ENCODE assay signal across 8 cellular contexts in genomic region chr17:80261159-80261894, GRCh38. TPM values are rescaled to one million over a fixed set of nuclear protein-coding genes. Genes with fewer than 3 reads are reported as not detected.
DNase-seq lines count a peak whose midpoint lies in the region; ATAC-seq and TF ChIP-seq lines count a peak whose summit lies in the region.

No MANE protein-coding gene starts in this region.

- in situ Hi-C loops in Panc1 (cut with HindIII; ENCODE audit: low pct_unique_long_range_greater_than_20kb, low sequenced_read_pairs), result no loop called here

- TF ChIP-seq CTCF in HFFc6 (IDR thresholded peaks at IDR 0.05) (no peak), Panc1 (IDR thresholded peaks at IDR 0.05) (no peak), gastroesophageal sphincter (IDR thresholded peaks at IDR 0.05) (no peak), neutrophil (IDR thresholded peaks at IDR 0.05) (no peak), uterus (IDR thresholded peaks at IDR 0.05) (no peak)

- peaks cover 7% of the 10 kb centered on the region for H3K27me3 Mint-ChIP-seq in HFFc6 (ENCODE audit: insufficient read depth)

- peak overlapping the region; percentile 94 to 100 (median 100) for H3K4me2 ChIP-seq in BLaER1 treated with 17β-estradiol and CSF1 and Interleukin-3, amounts not matched to agents 10 nM and 100 nM

- H3K9me3 ChIP-seq in BLaER1 treated with 17β-estradiol and CSF1 and Interleukin-3, amounts not matched to agents 10 nM and 100 nM (replicated peaks in 1 of 11), result no peaks in the 10 kb centered on the region
- no peaks in the 10 kb centered on the region for H3K9me3 ChIP-seq in Panc1 (ENCODE audit: control insufficient read depth, insufficient read depth, low read depth, low read length)
- H3K9me3 ChIP-seq in gastroesophageal sphincter, result no peaks in the 10 kb centered on the region
- no peaks in the 10 kb centered on the region for H3K9me3 ChIP-seq in neutrophil
- no peaks in the 10 kb centered on the region for H3K9me3 ChIP-seq in uterus

- H3K27ac Mint-ChIP-seq in HFFc6, result peak overlapping the region; percentile 86

- no peak for TF ChIP-seq POLR2A in gastroesophageal sphincter (IDR thresholded peaks at IDR 0.05)
- no peak for TF ChIP-seq POLR2A in uterus (IDR thresholded peaks at IDR 0.05)

- peaks cover 6 to 18% (median 11%) of the 10 kb centered on the region in 11 experiments; a peak in 19 of 22 replicates for H3K36me3 ChIP-seq in BLaER1 treated with 17β-estradiol and CSF1 and Interleukin-3, amounts not matched to agents 10 nM and 100 nM
- no peaks in the 10 kb centered on the region; the same call in none of the 2 replicates for H3K36me3 ChIP-seq in Panc1 (ENCODE audit: control insufficient read depth, insufficient read depth, low read length)
- peaks cover 0 to 25% of the 10 kb centered on the region in 2 donors for H3K36me3 ChIP-seq in gastroesophageal sphincter
- H3K36me3 ChIP-seq in neutrophil, result peaks cover 18% of the 10 kb centered on the region
- H3K36me3 ChIP-seq in uterus, result no peaks in the 10 kb centered on the region

- H3K9ac ChIP-seq in BLaER1 treated with 17β-estradiol and CSF1 and Interleukin-3, amounts not matched to agents 10 nM and 100 nM, result peak overlapping the region; percentile 87 to 97 (median 93)

- peaks cover 28% of the 10 kb centered on the region for H3K4me1 Mint-ChIP-seq in HFFc6 (ENCODE audit: low read depth)

- DNase-seq in HFFc6, result peak; percentile 53
- DNase-seq in Panc1 (ENCODE audit: low read depth, low spot score), result no peak
- DNase-seq in activated naive CD4-positive, alpha-beta T cell treated with Interleukin-2 at 50 U/mL for 16 hours, result peak; percentile 65
- DNase-seq in uterus, result peak; percentile 53 to 59

- H3K4me1 ChIP-seq in BLaER1 treated with 17β-estradiol and CSF1 and Interleukin-3, amounts not matched to agents 10 nM and 100 nM, result peaks cover 70 to 81% (median 76%) of the 10 kb centered on the region in 10 experiments
- H3K4me1 ChIP-seq in Panc1 (ENCODE audit: control insufficient read depth, insufficient read depth, low read length) (peaks cover 54% of the 10 kb centered on the region), gastroesophageal sphincter (peaks cover 2 to 55% (median 26%) of the 10 kb centered on the region in 3 donors), neutrophil (ENCODE audit: control insufficient read depth in 1 of 2, insufficient read depth in 1 of 2, low read depth in 1 of 2, low read length in 1 of 2) (peaks cover 45 to 49% of the 10 kb centered on the region in 2 experiments), uterus (peaks cover 0 to 10% of the 10 kb centered on the region in 2 donors)

- TF ChIP-seq EP300 in gastroesophageal sphincter (IDR thresholded peaks at IDR 0.05), result no peak

- H4K20me1 ChIP-seq in BLaER1 treated with 17β-estradiol and CSF1 and Interleukin-3, amounts not matched to agents 10 nM and 100 nM, result peaks cover 0 to 43% (median 13%) of the 10 kb centered on the region in 11 experiments; a peak in 15 of 22 replicates

- peak overlapping the region; percentile 88 for H3K4me3 Mint-ChIP-seq in HFFc6

- peaks cover 7% of the 10 kb centered on the region for H3K36me3 Mint-ChIP-seq in HFFc6 (ENCODE audit: low read depth)

- peak overlapping the region; percentile 83 to 98 (median 94) for H3K27ac ChIP-seq in BLaER1 treated with 17β-estradiol and CSF1 and Interleukin-3, amounts not matched to agents 10 nM and 100 nM
- H3K27ac ChIP-seq in Panc1 (ENCODE audit: low read length), result peak overlapping the region; percentile 78
- H3K27ac ChIP-seq in gastroesophageal sphincter, result peak overlapping the region; percentile 96 to 99 (median 98)
- H3K27ac ChIP-seq in neutrophil, result peak overlapping the region; percentile 98
- peak overlapping the region; percentile 95 to 98 for H3K27ac ChIP-seq in uterus

- H3K9me3 Mint-ChIP-seq in HFFc6, result no peaks in the 10 kb centered on the region

- BruUV-seq in Panc1 (replicated peaks; lab: Mats Ljungman, UMichigan), result no TSS peak

- CTCF ChIA-PET in Panc1 (lab: Charles Lee), result no interaction called here

- 17 to 18% methylated on average over 1 to 8 of the region's 45 CpGs for WGBS in gastroesophageal sphincter (ENCODE audit: low coverage in 1 of 2), 2 donors

- POLR2A ChIA-PET in Panc1 (lab: Charles Lee), result no interaction called here

- no peaks in the 10 kb centered on the region for H3K27me3 ChIP-seq in BLaER1 treated with 17β-estradiol and CSF1 and Interleukin-3, amounts not matched to agents 10 nM and 100 nM
- H3K27me3 ChIP-seq in Panc1 (ENCODE audit: control insufficient read depth, insufficient read depth, low read length) (no peaks in the 10 kb centered on the region), gastroesophageal sphincter (no peaks in the 10 kb centered on the region), neutrophil (peaks cover 5% of the 10 kb centered on the region), uterus (no peaks in the 10 kb centered on the region)

- ATAC-seq in Panc1, result peak; percentile 0; the same call in 1 of the 2 replicates
- ATAC-seq in gastroesophageal sphincter, result peak; percentile 26
- no peak for ATAC-seq in GM18907 (IDR thresholded peaks at IDR 0.05; ENCODE audit: unreplicated experiment)

- intact Hi-C loops in Panc1 (cut with micrococcal nuclease; ENCODE audit: unreplicated experiment) (no loop called here), uterus (cut with DNase I; ENCODE audit: low total_unique reads) (no loop called here)

- H3K4me3 ChIP-seq in BLaER1 treated with 17β-estradiol and CSF1 and Interleukin-3, amounts not matched to agents 10 nM and 100 nM, result peak overlapping the region; percentile 71 to 97 (median 80)
- peak overlapping the region; percentile 70 to 78 for H3K4me3 ChIP-seq in Panc1 (ENCODE audit: low read depth in 2 of 2, low read length in 2 of 2)
- H3K4me3 ChIP-seq in gastroesophageal sphincter, result peak overlapping the region; percentile 97 to 99
- H3K4me3 ChIP-seq in neutrophil (ENCODE audit: low read depth in 1 of 2, low read length in 1 of 2), result peak overlapping the region; percentile 94 to 97
- peak overlapping the region; percentile 78 to 94 for H3K4me3 ChIP-seq in uterus

RNA-seq across cellular contexts. Expression of gene RNF213, which starts 0.7 kb away (rescaled TPM):
- 10 to 100 TPM; 42.0 to 51.6 (median 48.3) TPM for total RNA-seq in HFFc6 (2021; fragmentation: NEBNext Ultra II Directional; extraction: Animal tissue kit (Norgen Biotek cat#: 25700))
- total RNA-seq in Panc1 (2021; ENCODE audit: unreplicated experiment), result 230 TPM
- polyA plus RNA-seq in Panc1 (2012; ENCODE audit: insufficient read length), result 174 TPM
- total RNA-seq in gastroesophageal sphincter, result 10 to 100 TPM; 59.2 to 87.6 (median 67.8) TPM
- 100 to 1,000 TPM in 3 of 4 donors, 10 to 100 TPM in 1; 90.5 to 186 (median 142) TPM for total RNA-seq in uterus

RNA-seq across cellular contexts. Expression of gene SLC26A11, which starts 41.1 kb away (rescaled TPM):
- total RNA-seq in HFFc6 (2021; fragmentation: NEBNext Ultra II Directional; extraction: Animal tissue kit (Norgen Biotek cat#: 25700)), result 10 to 100 TPM; 11.4 to 13.6 (median 12.5) TPM
- total RNA-seq in Panc1 (2021; ENCODE audit: unreplicated experiment) (30.9 TPM), gastroesophageal sphincter (10 to 100 TPM in 3 of 4 donors, 1 to 10 TPM in 1; 7.9 to 19.7 (median 13.7) TPM), uterus (10 to 100 TPM in 3 of 4 donors, 1 to 10 TPM in 1; 10.0 to 38.7 (median 16.0) TPM)
- polyA plus RNA-seq in Panc1 (2012; ENCODE audit: insufficient read length), result 34.6 TPM

RNA-seq across cellular contexts. Expression of gene SGSH, which starts 41.2 kb away (rescaled TPM):
- total RNA-seq in HFFc6 (2021; fragmentation: NEBNext Ultra II Directional; extraction: Animal tissue kit (Norgen Biotek cat#: 25700)), result 10 to 100 TPM; 41.2 to 52.6 (median 47.5) TPM
- total RNA-seq in Panc1 (2021; ENCODE audit: unreplicated experiment) (70.2 TPM), gastroesophageal sphincter (10 to 100 TPM; 16.8 to 39.2 (median 18.2) TPM), uterus (10 to 100 TPM; 14.4 to 39.7 (median 38.4) TPM)
- 84.2 TPM for polyA plus RNA-seq in Panc1 (2012; ENCODE audit: insufficient read length)
